ENCODE assay signal across 8 cellular contexts in the genomic region with DNA sequence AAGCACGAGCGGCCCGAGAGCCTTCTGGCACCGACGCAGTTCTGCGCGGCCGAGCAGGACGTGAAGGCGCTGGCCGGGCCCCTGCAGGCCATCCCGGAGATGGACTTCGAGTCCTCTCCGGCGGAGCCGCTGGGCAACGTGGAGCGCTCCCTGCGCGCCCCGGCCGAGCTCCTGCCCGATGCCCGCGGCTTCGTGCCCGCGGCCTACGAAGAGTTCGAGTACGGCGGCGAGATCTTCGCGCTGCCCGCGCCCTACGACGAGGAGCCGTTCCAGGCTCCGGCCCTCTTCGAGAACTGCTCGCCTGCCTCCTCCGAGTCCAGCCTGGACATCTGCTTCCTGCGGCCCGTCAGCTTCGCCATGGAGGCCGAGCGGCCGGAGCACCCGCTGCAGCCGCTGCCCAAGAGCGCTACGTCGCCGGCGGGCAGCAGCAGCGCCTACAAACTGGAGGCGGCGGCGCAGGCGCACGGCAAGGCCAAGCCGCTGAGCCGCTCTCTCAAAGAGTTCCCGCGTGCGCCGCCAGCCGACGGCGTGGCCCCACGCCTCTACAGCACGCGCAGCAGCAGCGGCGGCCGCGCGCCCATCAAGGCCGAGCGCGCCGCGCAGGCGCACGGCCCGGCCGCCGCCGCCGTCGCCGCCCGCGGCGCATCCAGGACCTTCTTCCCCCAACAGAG.
A peak's percentile ranks its signal among the peaks of the same experiment; 100 is the strongest.
DNase-seq lines count a peak whose midpoint lies in the region; ATAC-seq and TF ChIP-seq lines count a peak whose summit lies in the region.

No MANE protein-coding gene starts in this region.

- H3K36me3 ChIP-seq in ectodermal cell (ENCODE audit: control insufficient read depth, insufficient read depth, low read length) (no peaks in the 10 kb centered on the region), lower lobe of right lung (no peaks in the 10 kb centered on the region)

- H3K4me1 ChIP-seq in ectodermal cell (ENCODE audit: control insufficient read depth, insufficient read depth, low read length) (no peaks in the 10 kb centered on the region), lower lobe of right lung (peaks cover 7% of the 10 kb centered on the region)

- ATAC-seq in HG02798 (IDR thresholded peaks at IDR 0.05; ENCODE audit: poor library complexity, unreplicated experiment) (peak; percentile 87), lower lobe of right lung (peak; percentile 93 to 94)

- intact Hi-C loops in lower lobe of right lung (cut with DNase I) = no loop called here

- peaks cover 17% of the 10 kb centered on the region for H3K27me3 ChIP-seq in ectodermal cell (ENCODE audit: control insufficient read depth, insufficient read depth, low read length, poor library complexity, severe bottlenecking)
- H3K27me3 ChIP-seq in lower lobe of right lung (ENCODE audit: low read depth) = peaks cover 9% of the 10 kb centered on the region

- no peaks in the 10 kb centered on the region for H3K9me3 ChIP-seq in ectodermal cell (ENCODE audit: control insufficient read depth, low read length)
- no peaks in the 10 kb centered on the region for H3K9me3 ChIP-seq in lower lobe of right lung

- WGBS in ectodermal cell, 2 experiments = 61 to 62% methylated on average over 97 of the region's 97 CpGs

- TF ChIP-seq CTCF in lower lobe of right lung (IDR thresholded peaks at IDR 0.05) = no peak

- DNase-seq in DMS53 (lab: John Stamatoyannopoulos, UW) = peak; percentile 90
- peak; percentile 59 for DNase-seq in activated CD4-positive, alpha-beta T cell treated with anti-CD3 and anti-CD28 coated beads, Interleukin-2, amount 50 U/mL, for 1 hour
- peak; percentile 82 for DNase-seq in lower lobe of right lung
- peak; percentile 58 to 73 for DNase-seq in stimulated activated CD4-positive, alpha-beta T cell treated with anti-CD3 and anti-CD28 coated beads, Interleukin-4, amount 100 ng/mL, for 48 hours (ENCODE audit: low read depth in 2 of 2)
- no peak for DNase-seq in NK-92 treated with Interleukin-12 subunit alpha and Interleukin-12 subunit beta, amount 100 ng/mL, for 24 hours (lab: John Stamatoyannopoulos, UW)
- no peak for DNase-seq in NCI-H1436 treated with DMSO at 0.1 percent for 48 hours (lab: John Stamatoyannopoulos, UW)

- H3K27ac ChIP-seq in ectodermal cell (ENCODE audit: insufficient read depth, low read depth, low read length, poor library complexity, severe bottlenecking) (no peak overlapping the region), lower lobe of right lung (no peak overlapping the region)

- H3K4me3 ChIP-seq in ectodermal cell (ENCODE audit: insufficient read depth, low read depth, low read length) = peak overlapping the region; percentile 22
- peak overlapping the region; percentile 54 for H3K4me3 ChIP-seq in lower lobe of right lung

Comparison
In these comparisons a context has a peak if more than half of its experiments do, and no peak if none do; other contexts are left out.
1. DNase-seq: peak in DMS53 (single experiment), activated CD4-positive, alpha-beta T cell treated with anti-CD3 and anti-CD28 coated beads, Interleukin-2, amount 50 U/mL, for 1 hour (single experiment), lower lobe of right lung (single experiment) and stimulated activated CD4-positive, alpha-beta T cell treated with anti-CD3 and anti-CD28 coated beads, Interleukin-4, amount 100 ng/mL, for 48 hours (2 of 2); none in NK-92 treated with Interleukin-12 subunit alpha and Interleukin-12 subunit beta, amount 100 ng/mL, for 24 hours (single experiment) and NCI-H1436 treated with DMSO at 0.1 percent for 48 hours (single experiment).